In the genomic region with DNA sequence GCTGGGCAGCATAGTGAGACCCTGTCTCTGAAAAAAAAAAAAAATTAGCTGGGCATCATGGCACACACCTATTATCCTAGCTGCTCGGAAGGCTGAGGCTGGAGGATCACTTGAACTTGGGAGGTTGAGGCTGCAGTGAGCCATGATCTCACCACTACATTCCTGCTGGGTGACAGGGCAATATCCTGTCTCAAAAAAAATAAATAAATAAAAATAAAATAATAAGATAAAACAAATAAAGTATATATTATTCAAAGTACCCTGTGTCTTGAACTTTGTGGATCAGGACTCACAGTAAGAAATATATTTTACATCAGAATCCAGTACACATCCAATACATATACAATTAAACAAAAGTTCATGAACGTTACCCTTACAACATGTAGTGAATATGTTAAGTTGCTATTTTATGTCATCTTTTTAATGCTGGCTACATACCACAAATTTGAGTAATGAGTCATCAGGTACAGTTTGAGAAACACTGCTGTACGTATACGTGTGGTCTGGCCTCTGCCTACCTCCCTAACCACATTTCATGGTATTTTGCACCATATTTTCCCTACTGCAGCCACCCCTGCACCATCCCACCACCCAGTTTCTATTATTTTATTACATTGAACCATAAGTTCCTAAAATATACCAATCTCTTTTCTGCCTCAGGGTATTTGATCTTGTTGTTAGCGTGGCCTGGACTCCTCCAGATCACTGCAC, we compare ENCODE assay signal across 9 cellular contexts. TPM values are rescaled to one million over a fixed set of nuclear protein-coding genes. Genes with fewer than 3 reads are reported as not detected.
DNase-seq lines count a peak whose midpoint lies in the region; ATAC-seq and TF ChIP-seq lines count a peak whose summit lies in the region.
"Had no signal": no experiment of that assay in that cellular context is flagged by ENCODE, and none has a peak within 500 bp of the region (broad histone marks: within the 10 kb centered on the region; RNA-seq: fewer than 3 reads in every experiment).

No MANE protein-coding gene starts in this region.

- H3K9me3 Mint-ChIP-seq in Calu3 (ENCODE audit: low read depth, unreplicated experiment) = no peaks in the 10 kb centered on the region

- peak overlapping the region; percentile 8 for H3K4me3 Mint-ChIP-seq in Calu3 (ENCODE audit: low read depth, unreplicated experiment)

- H3K4me1 Mint-ChIP-seq in Calu3 (ENCODE audit: low read depth, unreplicated experiment) = peaks cover 18% of the 10 kb centered on the region

- ATAC-seq in GM21526 (IDR thresholded peaks at IDR 0.05; ENCODE audit: low FRiP score, unreplicated experiment) = peak; percentile 28
- no peak for ATAC-seq in GM19455 (IDR thresholded peaks at IDR 0.05; ENCODE audit: unreplicated experiment)

- no peaks in the 10 kb centered on the region for H3K27me3 Mint-ChIP-seq in Calu3 (ENCODE audit: unreplicated experiment)

- intact Hi-C loops in Calu3 (cut with micrococcal nuclease; ENCODE audit: unreplicated experiment) = no loop called here

- H3K4me3 ChIP-seq in fibroblast of mammary gland (ENCODE audit: control insufficient read depth, low read depth, low read length) = no peak overlapping the region

- DNase-seq in Calu3 (no peak), RKO (ENCODE audit: low spot score) (peak; percentile 31), fibroblast of mammary gland (ENCODE audit: low read depth) (peak; percentile 91), erythroblast (lab: John Stamatoyannopoulos, UW) (no peak), NCI-H2196 treated with DMSO at 0.1 percent for 48 hours (lab: John Stamatoyannopoulos, UW; ENCODE audit: unreplicated experiment) (no peak), activated gamma-delta T cell treated with Interleukin-2 at 50 U/mL for 16 hours (no peak)
- DNase-seq: caudate nucleus had no signal

- CTCF ChIA-PET in Calu3 (lab: Charles Lee) = interaction anchor here (0.6 to 0.8 kb wide), 2 partner anchors 552 to 727 kb away, joined by 3 to 4 read pairs; no protein-coding TSS in a partner anchor

- no peak for TF ChIP-seq POLR2A in erythroblast (IDR thresholded peaks at IDR 0.05; ENCODE audit: low read length)

- peak overlapping the region; percentile 52 for H3K27ac Mint-ChIP-seq in Calu3 (ENCODE audit: unreplicated experiment)

- TF ChIP-seq CTCF in Calu3 (IDR thresholded peaks at IDR 0.05; ENCODE audit: unreplicated experiment) = no peak
- no peak for TF ChIP-seq CTCF in fibroblast of mammary gland (conservative IDR thresholded peaks at IDR 0.05; ENCODE audit: control insufficient read depth, insufficient read depth, low read depth, low read length)

- BruUV-seq in Calu3 (replicated peaks; lab: Mats Ljungman, UMichigan) = no TSS peak

- no peaks in the 10 kb centered on the region for H3K36me3 Mint-ChIP-seq in Calu3 (ENCODE audit: insufficient read depth, unreplicated experiment)

RNA-seq across cellular contexts. Expression of a gene that starts 4.4 kb away (rescaled TPM):
- 25.2 and 33.2 TPM in 2 replicates for total RNA-seq in Calu3 (2022)

RNA-seq across cellular contexts. Expression of a gene that starts 4.8 kb away (rescaled TPM):
- 45.7 and 55.5 TPM in 2 replicates for total RNA-seq in Calu3 (2022)

Comparison
In these comparisons a context has a peak if more than half of its experiments do, and no peak if none do; other contexts are left out.
1. DNase-seq: peak in RKO (single experiment) and fibroblast of mammary gland (single experiment); none in Calu3 (single experiment), erythroblast (0 of 2), NCI-H2196 treated with DMSO at 0.1 percent for 48 hours (single experiment) and activated gamma-delta T cell treated with Interleukin-2 at 50 U/mL for 16 hours (single experiment).